In genomic region chr22:17198188-17199130, GRCh38 we compare ENCODE assay signal across 9 cellular contexts. TPM values are rescaled to one million over a fixed set of nuclear protein-coding genes. Genes with fewer than 3 reads are reported as not detected.
DNase-seq lines count a peak whose midpoint lies in the region; ATAC-seq, FAIRE-seq and TF ChIP-seq lines count a peak whose summit lies in the region.
"Had no signal": no experiment of that assay in that cellular context is flagged by ENCODE, and none has a peak within 500 bp of the region (broad histone marks: within the 10 kb centered on the region; RNA-seq: fewer than 3 reads in every experiment).

No MANE protein-coding gene starts in this region.

- ATAC-seq in HG03571 (IDR thresholded peaks at IDR 0.05; ENCODE audit: unreplicated experiment) (no peak), HG02938 (IDR thresholded peaks at IDR 0.05; ENCODE audit: unreplicated experiment) (no peak)

- H3K4me3 ChIP-seq in astrocyte of the cerebellum (ENCODE audit: low read depth, low read length): peak overlapping the region; percentile 15
- H3K4me3 ChIP-seq in right atrium auricular region: peak overlapping the region; percentile 35 to 52

- H3K9me3 ChIP-seq in right atrium auricular region: no peaks in the 10 kb centered on the region

- peaks cover 0 to 19% of the 10 kb centered on the region in 2 donors for H3K4me1 ChIP-seq in right atrium auricular region

- no peaks in the 10 kb centered on the region for H3K36me3 ChIP-seq in right atrium auricular region

- in situ Hi-C loops in astrocyte of the cerebellum (cut with HindIII; ENCODE audit: low sequenced_read_pairs): no loop called here

- H3K27me3 ChIP-seq in right atrium auricular region: no peaks in the 10 kb centered on the region

- peak overlapping the region; percentile 64 to 66 for H3K27ac ChIP-seq in right atrium auricular region
- H3K27ac ChIP-seq: KMS-11 had no signal

- DNase-seq in DMS53 treated with DMSO at 0.1 percent for 48 hours (lab: John Stamatoyannopoulos, UW; ENCODE audit: unreplicated experiment) (peak; percentile 30), astrocyte of the cerebellum (ENCODE audit: low read depth) (no peak), right atrium auricular region (ENCODE audit: low spot score) (no peak), pons (ENCODE audit: low spot score) (peak; percentile 40), RCC 7860 (ENCODE audit: low spot score) (no peak), putamen (ENCODE audit: low spot score) (no peak)

- no peak for FAIRE-seq in RCC 7860 (lab: Jason Lieb, UNC)

- TF ChIP-seq CTCF in astrocyte of the cerebellum (IDR thresholded peaks at IDR 0.05; ENCODE audit: low read depth, low read length, missing control alignments): no peak
- TF ChIP-seq CTCF in right atrium auricular region (IDR thresholded peaks at IDR 0.05): no peak

RNA-seq across cellular contexts. Expression of gene ADA2, which starts 20.8 kb away (rescaled TPM):
- 10 to 100 TPM in 1 of 2 donors, 1 to 10 TPM in 1; 8.6 to 19.9 TPM for total RNA-seq in right atrium auricular region

RNA-seq across cellular contexts. Expression of gene HDHD5, which starts 39.4 kb away (rescaled TPM):
- total RNA-seq in right atrium auricular region: 10 to 100 TPM; 33.1 to 39.7 TPM

Comparison
In these comparisons a context has a peak if more than half of its experiments do, and no peak if none do; other contexts are left out.
1. DNase-seq: peak in DMS53 treated with DMSO at 0.1 percent for 48 hours (single experiment) and pons (single experiment); none in astrocyte of the cerebellum (single experiment), right atrium auricular region (single experiment), RCC 7860 (single experiment) and putamen (single experiment).